ENCODE assay signal across 26 cellular contexts in genomic region chr15:61243984-61244593, GRCh38. TPM values are rescaled to one million over a fixed set of nuclear protein-coding genes. Genes with fewer than 3 reads are reported as not detected.
DNase-seq lines count a peak whose midpoint lies in the region; ATAC-seq and TF ChIP-seq lines count a peak whose summit lies in the region.
"Had no signal": no experiment of that assay in that cellular context is flagged by ENCODE, and none has a peak within 500 bp of the region (broad histone marks: within the 10 kb centered on the region; RNA-seq: fewer than 3 reads in every experiment).

No MANE protein-coding gene starts in this region.

- no peak for TF ChIP-seq CTCF in stomach (IDR thresholded peaks at IDR 0.05)

- no peaks in the 10 kb centered on the region for H3K27me3 ChIP-seq in stomach
- H3K27me3 ChIP-seq: BE2C had no signal

- H3K27ac ChIP-seq in stomach: no peak overlapping the region
- H3K27ac ChIP-seq: spleen, tibial artery, WERI-Rb-1 had no signal

- no peak for TF ChIP-seq EP300 in stomach (IDR thresholded peaks at IDR 0.05)

- no peak overlapping the region for H3K4me3 ChIP-seq in stomach
- H3K4me3 ChIP-seq: spleen, tibial artery had no signal

- H3K27me3 Mint-ChIP-seq in activated CD8-positive, alpha-beta memory T cell treated with anti-CD3 and anti-CD28 coated beads, Interleukin-2, amount 10 ng/mL, durations not matched to agents 7 days and 5 days: peaks cover 27% of the 10 kb centered on the region
- H3K27me3 Mint-ChIP-seq in T-helper 2 cell treated with Interferon-gamma antibody and Interleukin-4, amounts not matched to agents 5 μg/mL and 100 μg/mL, for 36 hours (ENCODE audit: low read depth): peaks cover 20% of the 10 kb centered on the region
- peaks cover 19% of the 10 kb centered on the region for H3K27me3 Mint-ChIP-seq in activated naive CD8-positive, alpha-beta T cell
- peaks cover 8 to 11% of the 10 kb centered on the region in 2 donors for H3K27me3 Mint-ChIP-seq in stimulated activated naive B cell treated with anti-CD40 and anti-IgM and Interleukin-4, amounts not matched to agents 10 μg/mL and 1 μg/mL and 100 μg/mL, for 72 hours

- H3K27ac Mint-ChIP-seq in activated CD8-positive, alpha-beta memory T cell treated with anti-CD3 and anti-CD28 coated beads, Interleukin-2, amount 10 ng/mL, durations not matched to agents 7 days and 5 days: no peak overlapping the region
- no peak overlapping the region for H3K27ac Mint-ChIP-seq in T-helper 2 cell treated with Interferon-gamma antibody and Interleukin-4, amounts not matched to agents 5 μg/mL and 100 μg/mL, for 36 hours
- H3K27ac Mint-ChIP-seq in activated naive CD8-positive, alpha-beta T cell: peak overlapping the region; percentile 6
- no peak overlapping the region for H3K27ac Mint-ChIP-seq in stimulated activated naive B cell treated with anti-CD40 and anti-IgM and Interleukin-4, amounts not matched to agents 10 μg/mL and 1 μg/mL and 100 μg/mL, for 72 hours
- H3K27ac Mint-ChIP-seq: brain; CD8-positive, alpha-beta memory T cell; T-helper 1 cell treated with Interleukin-12 subunit alpha and Interleukin-12 subunit beta and Interleukin-4 antibody, amounts not matched to agents 30 μg/mL and 1 μg/mL, for 36 hours had no signal

- 41 to 61% (median 48%) methylated on average over 3 of the region's 3 CpGs for WGBS in stomach, 5 donors

- H3K36me3 ChIP-seq in stomach: no peaks in the 10 kb centered on the region
- H3K36me3 ChIP-seq: BE2C, spleen, tibial artery, WERI-Rb-1 had no signal

- no peaks in the 10 kb centered on the region for H3K4me1 ChIP-seq in stomach
- H3K4me1 ChIP-seq: spleen, tibial artery had no signal

- no peak for TF ChIP-seq POLR2A in stomach (IDR thresholded peaks at IDR 0.05)

- ATAC-seq in activated CD8-positive, alpha-beta memory T cell treated with anti-CD3 and anti-CD28 coated beads, Interleukin-2, amount 10 ng/mL, durations not matched to agents 7 days and 5 days: peak; percentile 66
- peak; percentile 88 to 96 for ATAC-seq in stimulated activated naive B cell treated with anti-CD40 and anti-IgM and Interleukin-4, amounts not matched to agents 10 μg/mL and 1 μg/mL and 100 μg/mL, for 72 hours (replicated peaks)
- ATAC-seq: HepG2, left ventricle myocardium superior, right cardiac atrium had no signal

- no peaks in the 10 kb centered on the region for H3K36me3 Mint-ChIP-seq in activated CD8-positive, alpha-beta memory T cell treated with anti-CD3 and anti-CD28 coated beads, Interleukin-2, amount 10 ng/mL, durations not matched to agents 7 days and 5 days
- no peaks in the 10 kb centered on the region for H3K36me3 Mint-ChIP-seq in T-helper 2 cell treated with Interferon-gamma antibody and Interleukin-4, amounts not matched to agents 5 μg/mL and 100 μg/mL, for 36 hours (ENCODE audit: low read depth)
- no peaks in the 10 kb centered on the region for H3K36me3 Mint-ChIP-seq in activated naive CD8-positive, alpha-beta T cell
- H3K36me3 Mint-ChIP-seq in stimulated activated naive B cell treated with anti-CD40 and anti-IgM and Interleukin-4, amounts not matched to agents 10 μg/mL and 1 μg/mL and 100 μg/mL, for 72 hours: no peaks in the 10 kb centered on the region
- H3K36me3 Mint-ChIP-seq: brain; CD8-positive, alpha-beta memory T cell had no signal

- H3K9me3 Mint-ChIP-seq in activated CD8-positive, alpha-beta memory T cell treated with anti-CD3 and anti-CD28 coated beads, Interleukin-2, amount 10 ng/mL, durations not matched to agents 7 days and 5 days (ENCODE audit: low read depth): no peaks in the 10 kb centered on the region
- no peaks in the 10 kb centered on the region for H3K9me3 Mint-ChIP-seq in T-helper 2 cell treated with Interferon-gamma antibody and Interleukin-4, amounts not matched to agents 5 μg/mL and 100 μg/mL, for 36 hours
- H3K9me3 Mint-ChIP-seq in activated naive CD8-positive, alpha-beta T cell (ENCODE audit: low read depth): no peaks in the 10 kb centered on the region
- H3K9me3 Mint-ChIP-seq in stimulated activated naive B cell treated with anti-CD40 and anti-IgM and Interleukin-4, amounts not matched to agents 10 μg/mL and 1 μg/mL and 100 μg/mL, for 72 hours: peaks cover 0 to 1% of the 10 kb centered on the region in 2 donors
- H3K9me3 Mint-ChIP-seq: CD8-positive, alpha-beta memory T cell; T-helper 1 cell treated with Interleukin-12 subunit alpha and Interleukin-12 subunit beta and Interleukin-4 antibody, amounts not matched to agents 30 μg/mL and 1 μg/mL, for 36 hours had no signal

- intact Hi-C loops in stomach (cut with DNase I; ENCODE audit: low total_unique reads): no loop called here

- no peak for DNase-seq in activated CD8-positive, alpha-beta memory T cell treated with anti-CD3 and anti-CD28 coated beads, Interleukin-2, amount 10 ng/mL, durations not matched to agents 7 days and 5 days
- DNase-seq in activated CD8-positive, alpha-beta memory T cell treated with anti-CD3 and anti-CD28 coated beads, Interleukin-2, amount 50 U/mL, for 4 hours: no peak
- peak; percentile 29 for DNase-seq in T-helper 2 cell treated with Interferon-gamma antibody and Interleukin-4, amounts not matched to agents 5 μg/mL and 100 μg/mL, for 36 hours (ENCODE audit: low spot score)
- DNase-seq in stimulated activated naive B cell treated with anti-CD40 and anti-IgM and Interleukin-4, amounts not matched to agents 10 μg/mL and 1 μg/mL and 100 μg/mL, for 72 hours: no peak
- no peak for DNase-seq in activated effector memory CD4-positive, alpha-beta T cell treated with Interleukin-2 at 50 U/mL for 16 hours
- DNase-seq in stomach: no peak
- DNase-seq: activated CD8-positive, alpha-beta memory T cell treated with anti-CD3 and anti-CD28 coated beads for 24 hours; activated effector memory CD4-positive, alpha-beta T cell treated with anti-CD3 and anti-CD28 coated beads, Interleukin-2, amount 50 U/mL, for 16 hours; BE2C; CD8-positive, alpha-beta memory T cell; islet precursor cell; Kasumi-1; left ventricle myocardium superior; MV-4-11; NCI-H1694; posterior cingulate gyrus; right cardiac atrium; SK-N-SH; spleen; stimulated activated CD4-positive, alpha-beta T cell treated with anti-CD3 and anti-CD28 coated beads, Interleukin-4, amount 100 ng/mL, for 1 hour; tibial artery; WERI-Rb-1 had no signal

- no peaks in the 10 kb centered on the region for H3K9me3 ChIP-seq in stomach
- H3K9me3 ChIP-seq: BE2C, SK-N-SH, spleen, tibial artery had no signal

- CTCF ChIA-PET in activated CD8-positive, alpha-beta memory T cell treated with anti-CD3 and anti-CD28 coated beads, Interleukin-2, amount 10 ng/mL, durations not matched to agents 7 days and 5 days (lab: Charles Lee): no interaction called here

- no peak overlapping the region for H3K4me3 Mint-ChIP-seq in activated CD8-positive, alpha-beta memory T cell treated with anti-CD3 and anti-CD28 coated beads, Interleukin-2, amount 10 ng/mL, durations not matched to agents 7 days and 5 days
- no peak overlapping the region for H3K4me3 Mint-ChIP-seq in T-helper 2 cell treated with Interferon-gamma antibody and Interleukin-4, amounts not matched to agents 5 μg/mL and 100 μg/mL, for 36 hours
- no peak overlapping the region for H3K4me3 Mint-ChIP-seq in activated naive CD8-positive, alpha-beta T cell
- H3K4me3 Mint-ChIP-seq in stimulated activated naive B cell treated with anti-CD40 and anti-IgM and Interleukin-4, amounts not matched to agents 10 μg/mL and 1 μg/mL and 100 μg/mL, for 72 hours: no peak overlapping the region
- H3K4me3 Mint-ChIP-seq: brain; CD8-positive, alpha-beta memory T cell; T-helper 1 cell treated with Interleukin-12 subunit alpha and Interleukin-12 subunit beta and Interleukin-4 antibody, amounts not matched to agents 30 μg/mL and 1 μg/mL, for 36 hours had no signal

- H3K4me1 Mint-ChIP-seq in activated CD8-positive, alpha-beta memory T cell treated with anti-CD3 and anti-CD28 coated beads, Interleukin-2, amount 10 ng/mL, durations not matched to agents 7 days and 5 days: peaks cover 4% of the 10 kb centered on the region
- peaks cover 3% of the 10 kb centered on the region for H3K4me1 Mint-ChIP-seq in T-helper 2 cell treated with Interferon-gamma antibody and Interleukin-4, amounts not matched to agents 5 μg/mL and 100 μg/mL, for 36 hours (ENCODE audit: low read depth)
- peaks cover 2% of the 10 kb centered on the region for H3K4me1 Mint-ChIP-seq in activated naive CD8-positive, alpha-beta T cell (ENCODE audit: low read depth)
- H3K4me1 Mint-ChIP-seq in stimulated activated naive B cell treated with anti-CD40 and anti-IgM and Interleukin-4, amounts not matched to agents 10 μg/mL and 1 μg/mL and 100 μg/mL, for 72 hours: peaks cover 0 to 2% of the 10 kb centered on the region in 2 donors
- H3K4me1 Mint-ChIP-seq: brain; CD8-positive, alpha-beta memory T cell had no signal

RNA-seq across cellular contexts. Expression of gene RORA, which starts 15.0 kb away (rescaled TPM):
- 10 to 100 TPM; 54.8 to 62.5 TPM for total RNA-seq in activated CD8-positive, alpha-beta memory T cell treated with anti-CD3 and anti-CD28 coated beads, Interleukin-2, amount 10 ng/mL, durations not matched to agents 7 days and 5 days
- 100 to 1,000 TPM in 1 of 5 donors, 10 to 100 TPM in 3, 1 to 10 TPM in 1; 4.1 to 252 (median 57.8) TPM for total RNA-seq in stomach
- polyA plus RNA-seq in stomach: 1 to 10 TPM; 3.0 to 7.6 (median 3.4) TPM
